ENCODE assay signal across 1 cellular context in the genomic region with DNA sequence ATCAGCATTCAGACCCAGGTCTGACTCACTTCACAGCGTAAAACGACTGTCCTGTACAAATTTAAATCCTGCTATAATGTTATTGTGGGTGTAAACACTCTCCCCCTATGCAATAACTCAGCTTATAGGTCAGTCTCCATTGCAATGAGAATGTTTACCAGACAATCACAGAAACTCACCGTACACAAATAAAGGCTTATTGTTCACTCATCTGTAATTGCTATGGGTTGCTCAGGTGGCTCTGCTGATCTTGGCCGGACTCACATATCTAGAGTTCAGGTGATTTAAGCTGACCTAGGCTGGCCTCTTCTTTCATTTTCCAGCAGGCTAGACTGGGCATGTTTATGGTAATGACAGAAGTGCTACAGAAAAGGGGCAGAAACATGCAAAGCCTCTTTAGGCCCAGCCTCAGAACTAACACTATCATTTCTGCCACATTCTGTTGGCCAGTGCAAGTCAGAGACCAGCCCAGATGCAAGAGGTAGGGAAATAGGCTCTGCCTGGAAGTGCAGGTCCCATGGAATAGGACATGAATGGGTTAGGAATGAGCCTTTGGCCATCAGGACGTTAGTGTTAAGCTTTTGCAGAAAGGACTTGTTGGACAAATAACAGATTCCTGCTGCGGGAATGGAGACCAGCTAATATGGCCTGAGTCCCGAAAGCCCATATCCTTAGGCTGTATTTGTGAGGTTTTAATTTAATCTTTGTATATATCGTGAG.
TF ChIP-seq lines count a peak whose summit lies in the region.

No MANE protein-coding gene starts in this region.

TF ChIP-seq in K562, 482 proteins besides CTCF, POLR2A, EP300 and RAD21:
- no peak for TF ChIP-seq NR3C1 (CRISPR knock-in tag; IDR thresholded peaks at IDR 0.05)
- no peak for TF ChIP-seq MAFK (IDR thresholded peaks at IDR 0.05; ENCODE audit: low read length)
- no peak for TF ChIP-seq NFRKB (IDR thresholded peaks at IDR 0.05; ENCODE audit: low read depth)
- TF ChIP-seq KLF1 (tag; IDR thresholded peaks at IDR 0.05), result no peak
